Comparison of ENCODE assay signal across 19 cellular contexts in the genomic region with DNA sequence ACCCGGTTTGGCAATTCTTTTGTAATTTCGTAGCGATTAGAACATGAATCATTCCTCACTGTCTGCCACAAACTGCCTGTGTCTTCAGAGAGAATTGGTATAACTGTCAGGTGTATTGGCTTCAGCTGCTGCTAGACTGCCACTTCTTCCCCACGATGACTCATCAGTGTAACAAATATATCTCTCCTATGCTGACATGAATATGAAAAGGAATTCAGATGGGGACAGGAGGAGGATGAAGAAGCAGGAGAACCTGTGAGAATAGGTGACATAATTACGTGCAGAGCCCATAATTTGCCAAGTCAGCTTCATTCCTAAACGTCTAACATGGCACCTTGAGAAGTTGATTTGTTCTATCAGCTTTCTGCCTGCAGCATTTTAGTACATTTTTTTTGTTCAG.
DNase-seq lines count a peak whose midpoint lies in the region; ATAC-seq, FAIRE-seq and TF ChIP-seq lines count a peak whose summit lies in the region.
"Had no signal": no experiment of that assay in that cellular context is flagged by ENCODE, and none has a peak within 500 bp of the region (broad histone marks: within the 10 kb centered on the region; RNA-seq: fewer than 3 reads in every experiment).

No MANE protein-coding gene starts in this region.

- H3K4me3 ChIP-seq in AG10803 (ENCODE audit: low read length) (no peak overlapping the region), K562 (no peak overlapping the region), mesenchymal stem cell (ENCODE audit: insufficient read depth in 1 of 2, low read depth in 1 of 2, low read length in 2 of 2) (no peak overlapping the region), thyroid gland (replicated peaks in 1 of 3) (no peak overlapping the region)
- H3K4me3 ChIP-seq: body of pancreas, mucosa of descending colon, upper lobe of left lung had no signal

- no peaks in the 10 kb centered on the region for H3K9me3 ChIP-seq in K562 (replicated peaks; ENCODE audit: control insufficient read depth, insufficient read depth, low read depth, low read length)
- no peaks in the 10 kb centered on the region for H3K9me3 ChIP-seq in mesenchymal stem cell (ENCODE audit: control insufficient read depth, low read length)
- no peaks in the 10 kb centered on the region for H3K9me3 ChIP-seq in thyroid gland
- H3K9me3 ChIP-seq: BE2C, body of pancreas, mucosa of descending colon, upper lobe of left lung had no signal

- no peak overlapping the region for H2BK5ac ChIP-seq in mesenchymal stem cell (ENCODE audit: low read depth, low read length, poor library complexity, severe bottlenecking)

- H3K36me3 ChIP-seq in K562 (ENCODE audit: control insufficient read depth, insufficient read depth, low read length): no peaks in the 10 kb centered on the region
- H3K36me3 ChIP-seq in mesenchymal stem cell (ENCODE audit: control insufficient read depth in 1 of 2, insufficient read depth in 2 of 2, low read depth in 1 of 2, low read length in 2 of 2): peaks cover 24 to 98% of the 10 kb centered on the region in 2 experiments
- H3K36me3 ChIP-seq in thyroid gland: peaks cover 0 to 9% of the 10 kb centered on the region in 2 donors

- H3K4me2 ChIP-seq in K562 (ENCODE audit: insufficient read depth, low read length) (no peak overlapping the region), mesenchymal stem cell (ENCODE audit: low read length, poor library complexity, severe bottlenecking) (no peak overlapping the region)

- POLR2A ChIA-PET in K562 (lab: Yijun Ruan, JAX): no interaction called here

- DNase-seq in AG10803 (ENCODE audit: low read depth) (peak; percentile 27), HCEC 1CT (peak; percentile 36), K562 (ENCODE audit: extremely low read depth in 1 of 4, low spot score in 3 of 4) (no peak), mesenchymal stem cell (peak; percentile 36), cerebellar cortex (ENCODE audit: low spot score) (no peak), T1000 (lab: John Stamatoyannopoulos, UW) (no peak), thyroid gland (no peak)
- DNase-seq: BE2C; body of pancreas; effector memory CD8-positive, alpha-beta T cell; KG1; kidney; mucosa of descending colon; NCI-H187 treated with DMSO at 0.1 percent for 48 hours; stimulated activated CD4-positive, alpha-beta T cell treated with anti-CD3 and anti-CD28 coated beads, Interleukin-1b, Interleukin-23, amount 100 ng/mL, for 48 hours; stimulated activated CD8-positive, alpha-beta memory T cell treated with anti-CD3 and anti-CD28 coated beads, Interleukin-4, amount 100 ng/mL, for 48 hours; upper lobe of left lung had no signal

- no peak overlapping the region for H4K8ac ChIP-seq in mesenchymal stem cell (ENCODE audit: low read length)

- H3K4me1 ChIP-seq in K562 (replicated peaks in 1 of 2; ENCODE audit: control insufficient read depth in 2 of 2, insufficient read depth in 2 of 2, low read length in 2 of 2) (no peaks in the 10 kb centered on the region), mesenchymal stem cell (ENCODE audit: control insufficient read depth, insufficient read depth, low read depth, low read length) (peaks cover 7% of the 10 kb centered on the region), thyroid gland (no peaks in the 10 kb centered on the region)
- H3K4me1 ChIP-seq: BE2C, body of pancreas, upper lobe of left lung had no signal

- no peak for TF ChIP-seq RAD21 in K562 (CRISPR knock-in tag; conservative IDR thresholded peaks at IDR 0.05 in 1 of 2, IDR thresholded peaks at IDR 0.05 in 1 of 2)

- peak overlapping the region in 1 of 2 experiments; percentile 29 for H3K18ac ChIP-seq in mesenchymal stem cell (ENCODE audit: low read depth in 1 of 2, low read length in 2 of 2)

- no peaks in the 10 kb centered on the region for H3K79me2 ChIP-seq in K562 (ENCODE audit: control insufficient read depth, insufficient read depth, low read length)

- no peak overlapping the region for H3K4ac ChIP-seq in mesenchymal stem cell (ENCODE audit: low read depth in 1 of 2, low read length in 2 of 2)

- H2AFZ ChIP-seq in K562 (ENCODE audit: low read depth, low read length): no peak overlapping the region
- H2AFZ ChIP-seq in mesenchymal stem cell (ENCODE audit: low read depth, low read length): no peak overlapping the region

- H2BK120ac ChIP-seq in mesenchymal stem cell (ENCODE audit: low read depth, low read length): no peak overlapping the region

- TF ChIP-seq POLR2A in K562 (conservative IDR thresholded peaks at IDR 0.05) (no peak), thyroid gland (IDR thresholded peaks at IDR 0.05) (no peak)

- H3K27me3 ChIP-seq in K562 (ENCODE audit: control insufficient read depth in 2 of 2, insufficient read depth in 2 of 2, low read length in 2 of 2) (peaks cover 0 to 7% of the 10 kb centered on the region in 2 experiments; a peak in 2 of 5 replicates), mesenchymal stem cell (ENCODE audit: control insufficient read depth in 1 of 2, insufficient read depth in 1 of 2, low read length in 2 of 2) (no peaks in the 10 kb centered on the region), thyroid gland (no peaks in the 10 kb centered on the region)
- H3K27me3 ChIP-seq: BE2C, body of pancreas, upper lobe of left lung had no signal

- in situ Hi-C loops in K562 (cut with MboI): no loop called here

- TF ChIP-seq EP300 in K562 (IDR thresholded peaks at IDR 0.05; ENCODE audit: low read length): no peak

- no TSS peak for BruUV-seq in K562 (replicated peaks; lab: Mats Ljungman, UMichigan)

- TF ChIP-seq CTCF in AG10803 (conservative IDR thresholded peaks at IDR 0.05; ENCODE audit: low read length) (no peak), K562 (IDR thresholded peaks at IDR 0.05 in 2 of 3, conservative IDR thresholded peaks at IDR 0.05 in 1 of 3; ENCODE audit: insufficient read depth in 2 of 3, low read depth in 1 of 3, low read length in 3 of 3) (no peak), thyroid gland (IDR thresholded peaks at IDR 0.05) (no peak)

- H4K91ac ChIP-seq in mesenchymal stem cell (ENCODE audit: low read length): no peak overlapping the region

- no peak overlapping the region for H2BK15ac ChIP-seq in mesenchymal stem cell (ENCODE audit: low read depth, poor library complexity, severe bottlenecking)

- H3K9me1 ChIP-seq in K562 (ENCODE audit: control insufficient read depth, insufficient read depth, low read length): no peaks in the 10 kb centered on the region

- H3K9ac ChIP-seq in K562 (ENCODE audit: insufficient read depth in 1 of 2, low read depth in 2 of 2, low read length in 2 of 2) (no peak overlapping the region), mesenchymal stem cell (ENCODE audit: low read length) (no peak overlapping the region)

- no peak overlapping the region for H2AK5ac ChIP-seq in mesenchymal stem cell (ENCODE audit: low read length, severe bottlenecking)

- no peak overlapping the region for H3K23ac ChIP-seq in mesenchymal stem cell (ENCODE audit: low read length in 2 of 2)

- CTCF ChIA-PET in K562 (lab: Yijun Ruan, JAX; ENCODE audit: low intra/inter-chr PET ratio): no interaction called here

- FAIRE-seq in K562 (lab: Jason Lieb, UNC): no peak
- FAIRE-seq: GM12891, kidney had no signal

- peaks cover 10% of the 10 kb centered on the region for H3K79me1 ChIP-seq in mesenchymal stem cell (replicated peaks; ENCODE audit: low read length, poor library complexity, severe bottlenecking)

- intact Hi-C loops in K562 (cut with micrococcal nuclease) (no loop called here), thyroid gland (cut with DNase I) (no loop called here)

- no peak overlapping the region for H2BK12ac ChIP-seq in mesenchymal stem cell (ENCODE audit: low read length in 2 of 2)

- no peak overlapping the region for H3K14ac ChIP-seq in mesenchymal stem cell (ENCODE audit: low read length in 2 of 2)

- H3K27ac ChIP-seq in K562 (ENCODE audit: extremely low read depth, low read depth, low read length): no peak overlapping the region
- no peak overlapping the region for H3K27ac ChIP-seq in mesenchymal stem cell (ENCODE audit: low read length, poor library complexity, severe bottlenecking)
- H3K27ac ChIP-seq in thyroid gland: no peak overlapping the region
- H3K27ac ChIP-seq: body of pancreas, upper lobe of left lung had no signal

- ATAC-seq in K562: no peak
- ATAC-seq in GM21447 (IDR thresholded peaks at IDR 0.05; ENCODE audit: unreplicated experiment): no peak
- ATAC-seq: body of pancreas; effector memory CD8-positive, alpha-beta T cell; mucosa of descending colon had no signal

- H4K20me1 ChIP-seq in K562 (replicated peaks; ENCODE audit: control insufficient read depth, insufficient read depth, low read length): no peaks in the 10 kb centered on the region

- WGBS in K562 (ENCODE audit: insufficient coverage, low coverage, missing lambda C conversion rate): 2% methylated on average over 5 of the region's 6 CpGs
- WGBS in mesenchymal stem cell: 77% methylated on average over 6 of the region's 6 CpGs
- 75 to 80% methylated on average over 5 to 6 of the region's 6 CpGs for WGBS in thyroid gland, 2 donors

TF ChIP-seq in K562, 482 proteins besides CTCF, POLR2A, EP300 and RAD21:
- peak; percentile 14; the same call in 1 of the 2 replicates for TF ChIP-seq ZNF316 (IDR thresholded peaks at IDR 0.05)
- TF ChIP-seq C11orf30 (IDR thresholded peaks at IDR 0.05; ENCODE audit: low read depth): peak; percentile 12; the same call in 1 of the 2 replicates
- TF ChIP-seq SMARCC2 (IDR thresholded peaks at IDR 0.05; ENCODE audit: low read depth): no peak
- TF ChIP-seq, protein P1, sequence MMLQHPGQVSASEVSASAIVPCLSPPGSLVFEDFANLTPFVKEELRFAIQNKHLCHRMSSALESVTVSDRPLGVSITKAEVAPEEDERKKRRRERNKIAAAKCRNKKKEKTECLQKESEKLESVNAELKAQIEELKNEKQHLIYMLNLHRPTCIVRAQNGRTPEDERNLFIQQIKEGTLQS (IDR thresholded peaks at IDR 0.05): 0 out of 2 replicates have a peak, but pooled peaks have one; percentile 24
- TF ChIP-seq, protein P1 (CRISPR knock-in tag; conservative IDR thresholded peaks at IDR 0.05): no peak

Comparison
In these comparisons a context has a peak if more than half of its experiments do, and no peak if none do; other contexts are left out.
1. DNase-seq: peak in AG10803 (single experiment), HCEC 1CT (single experiment) and mesenchymal stem cell (single experiment); none in K562 (0 of 4), cerebellar cortex (single experiment), T1000 (single experiment) and thyroid gland (0 of 2).